In the genomic region with DNA sequence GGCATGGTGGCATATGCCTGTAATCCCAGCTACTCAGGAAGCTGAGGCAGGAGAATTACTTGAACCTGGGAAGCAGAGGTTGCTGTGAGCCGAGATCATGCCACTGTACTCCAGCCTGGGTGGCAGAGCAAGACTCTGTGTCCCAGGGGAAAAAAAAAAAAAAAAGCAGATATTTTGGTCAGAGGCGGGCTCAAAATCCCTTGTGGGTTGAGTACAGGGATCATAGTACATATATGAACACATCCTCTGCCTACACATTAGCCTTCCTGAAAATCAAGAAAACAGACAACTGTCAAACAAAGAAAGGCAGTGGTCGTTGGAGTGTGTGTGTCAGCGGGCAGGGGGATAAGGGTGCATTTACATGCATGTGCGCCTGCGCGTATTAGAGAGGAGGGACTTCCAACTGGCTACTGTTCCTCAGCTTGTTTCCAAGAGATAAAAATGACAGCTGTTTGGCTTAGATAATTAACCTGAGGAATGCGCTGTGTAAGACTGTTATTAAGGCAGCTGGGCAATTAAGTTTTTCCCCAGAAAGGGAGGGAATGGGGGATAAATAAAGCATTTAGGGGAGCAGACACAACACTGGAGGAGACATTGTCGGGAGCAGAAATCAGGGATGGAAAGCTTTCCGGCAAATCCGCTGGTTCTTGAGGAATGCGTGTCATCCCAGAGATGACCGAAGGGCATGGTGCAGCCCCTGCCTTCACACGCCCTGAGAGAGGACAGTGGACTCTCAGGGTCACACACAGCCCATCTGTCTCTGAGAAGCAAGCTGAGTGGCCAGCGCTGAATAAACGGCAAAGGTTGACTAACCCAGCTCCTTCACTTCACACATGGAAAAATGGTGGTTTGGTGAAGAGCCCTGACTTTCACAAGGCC, we compare ENCODE assay signal across 1 cellular context.
TF ChIP-seq lines count a peak whose summit lies in the region.

No MANE protein-coding gene starts in this region.

TF ChIP-seq in K562, 482 proteins besides CTCF, POLR2A, EP300 and RAD21 (continued from another document and continues in another):
- TF ChIP-seq ZNF592 (IDR thresholded peaks at IDR 0.05) = peak; percentile 70; the same call in 1 of the 2 replicates
- TF ChIP-seq ZHX1 (conservative IDR thresholded peaks at IDR 0.05; ENCODE audit: low read length) = no peak
- TF ChIP-seq, protein P1, sequence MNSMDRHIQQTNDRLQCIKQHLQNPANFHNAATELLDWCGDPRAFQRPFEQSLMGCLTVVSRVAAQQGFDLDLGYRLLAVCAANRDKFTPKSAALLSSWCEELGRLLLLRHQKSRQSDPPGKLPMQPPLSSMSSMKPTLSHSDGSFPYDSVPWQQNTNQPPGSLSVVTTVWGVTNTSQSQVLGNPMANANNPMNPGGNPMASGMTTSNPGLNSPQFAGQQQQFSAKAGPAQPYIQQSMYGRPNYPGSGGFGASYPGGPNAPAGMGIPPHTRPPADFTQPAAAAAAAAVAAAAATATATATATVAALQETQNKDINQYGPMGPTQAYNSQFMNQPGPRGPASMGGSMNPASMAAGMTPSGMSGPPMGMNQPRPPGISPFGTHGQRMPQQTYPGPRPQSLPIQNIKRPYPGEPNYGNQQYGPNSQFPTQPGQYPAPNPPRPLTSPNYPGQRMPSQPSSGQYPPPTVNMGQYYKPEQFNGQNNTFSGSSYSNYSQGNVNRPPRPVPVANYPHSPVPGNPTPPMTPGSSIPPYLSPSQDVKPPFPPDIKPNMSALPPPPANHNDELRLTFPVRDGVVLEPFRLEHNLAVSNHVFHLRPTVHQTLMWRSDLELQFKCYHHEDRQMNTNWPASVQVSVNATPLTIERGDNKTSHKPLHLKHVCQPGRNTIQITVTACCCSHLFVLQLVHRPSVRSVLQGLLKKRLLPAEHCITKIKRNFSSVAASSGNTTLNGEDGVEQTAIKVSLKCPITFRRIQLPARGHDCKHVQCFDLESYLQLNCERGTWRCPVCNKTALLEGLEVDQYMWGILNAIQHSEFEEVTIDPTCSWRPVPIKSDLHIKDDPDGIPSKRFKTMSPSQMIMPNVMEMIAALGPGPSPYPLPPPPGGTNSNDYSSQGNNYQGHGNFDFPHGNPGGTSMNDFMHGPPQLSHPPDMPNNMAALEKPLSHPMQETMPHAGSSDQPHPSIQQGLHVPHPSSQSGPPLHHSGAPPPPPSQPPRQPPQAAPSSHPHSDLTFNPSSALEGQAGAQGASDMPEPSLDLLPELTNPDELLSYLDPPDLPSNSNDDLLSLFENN (IDR thresholded peaks at IDR 0.05; ENCODE audit: low read depth in 2 of 2, low read length in 2 of 2) = peak in 1 of 2 experiments; percentile 79; a peak in 2 of 4 replicates
- TF ChIP-seq, protein P2, sequence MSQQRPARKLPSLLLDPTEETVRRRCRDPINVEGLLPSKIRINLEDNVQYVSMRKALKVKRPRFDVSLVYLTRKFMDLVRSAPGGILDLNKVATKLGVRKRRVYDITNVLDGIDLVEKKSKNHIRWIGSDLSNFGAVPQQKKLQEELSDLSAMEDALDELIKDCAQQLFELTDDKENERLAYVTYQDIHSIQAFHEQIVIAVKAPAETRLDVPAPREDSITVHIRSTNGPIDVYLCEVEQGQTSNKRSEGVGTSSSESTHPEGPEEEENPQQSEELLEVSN (IDR thresholded peaks at IDR 0.05; ENCODE audit: borderline replicate concordance in 1 of 2, extremely low read depth in 1 of 2, insufficient read depth in 1 of 2, insufficient read length in 1 of 2, low read depth in 1 of 2, low read length in 1 of 2, poor library complexity in 1 of 2, severe bottlenecking in 1 of 2) = peak in 1 of 2 experiments; percentile 11
- TF ChIP-seq RCOR1 (IDR thresholded peaks at IDR 0.05; ENCODE audit: borderline replicate concordance in 1 of 2, low read depth in 2 of 2, low read length in 2 of 2) = peak in 1 of 2 experiments; percentile 79; a peak in 2 of 4 replicates
- peak; percentile 61 to 75; a peak in 3 of 4 replicates for TF ChIP-seq FOXK2 (conservative IDR thresholded peaks at IDR 0.05 in 1 of 2, IDR thresholded peaks at IDR 0.05 in 1 of 2; ENCODE audit: low read depth in 2 of 2)
- TF ChIP-seq, protein P3, sequence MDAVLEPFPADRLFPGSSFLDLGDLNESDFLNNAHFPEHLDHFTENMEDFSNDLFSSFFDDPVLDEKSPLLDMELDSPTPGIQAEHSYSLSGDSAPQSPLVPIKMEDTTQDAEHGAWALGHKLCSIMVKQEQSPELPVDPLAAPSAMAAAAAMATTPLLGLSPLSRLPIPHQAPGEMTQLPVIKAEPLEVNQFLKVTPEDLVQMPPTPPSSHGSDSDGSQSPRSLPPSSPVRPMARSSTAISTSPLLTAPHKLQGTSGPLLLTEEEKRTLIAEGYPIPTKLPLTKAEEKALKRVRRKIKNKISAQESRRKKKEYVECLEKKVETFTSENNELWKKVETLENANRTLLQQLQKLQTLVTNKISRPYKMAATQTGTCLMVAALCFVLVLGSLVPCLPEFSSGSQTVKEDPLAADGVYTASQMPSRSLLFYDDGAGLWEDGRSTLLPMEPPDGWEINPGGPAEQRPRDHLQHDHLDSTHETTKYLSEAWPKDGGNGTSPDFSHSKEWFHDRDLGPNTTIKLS (IDR thresholded peaks at IDR 0.05; ENCODE audit: borderline replicate concordance, low read depth) = no peak
- no peak for TF ChIP-seq SREBF1 (IDR thresholded peaks at IDR 0.05; ENCODE audit: borderline replicate concordance, low read depth, low read length)
- no peak for TF ChIP-seq ZBTB43 (CRISPR knock-in tag; IDR thresholded peaks at IDR 0.05)
- peak; percentile 74; the same call in 1 of the 2 replicates for TF ChIP-seq SMAD4 (CRISPR knock-in tag; conservative IDR thresholded peaks at IDR 0.05)
- no peak for TF ChIP-seq YY1 (IDR thresholded peaks at IDR 0.05; ENCODE audit: borderline replicate concordance in 1 of 3, control insufficient read depth in 1 of 3, extremely low read depth in 1 of 3, insufficient read depth in 3 of 3, insufficient read length in 1 of 3, insufficient replicate concordance in 2 of 3, low read depth in 1 of 3, low read length in 2 of 3)
- TF ChIP-seq SMARCA4 (IDR thresholded peaks at IDR 0.05) = peak; percentile 97
- no peak for TF ChIP-seq KLF10 (CRISPR knock-in tag; IDR thresholded peaks at IDR 0.05)
- TF ChIP-seq KAT7 (CRISPR knock-in tag; IDR thresholded peaks at IDR 0.05; ENCODE audit: borderline replicate concordance) = no peak
- no peak for TF ChIP-seq ZNF263 (CRISPR knock-in tag; IDR thresholded peaks at IDR 0.05; ENCODE audit: borderline replicate concordance)
- TF ChIP-seq NR0B1 (IDR thresholded peaks at IDR 0.05; ENCODE audit: partially characterized antibody) = no peak
- no peak for TF ChIP-seq HDAC8 (tag; IDR thresholded peaks at IDR 0.05)
- TF ChIP-seq TOE1 (IDR thresholded peaks at IDR 0.05; ENCODE audit: borderline replicate concordance) = no peak
- 0 out of 2 replicates have a peak, but pooled peaks have one; percentile 11 for TF ChIP-seq TOE1 (CRISPR knock-in tag; IDR thresholded peaks at IDR 0.05; ENCODE audit: borderline replicate concordance, low read depth)
- no peak for TF ChIP-seq PHF21A (IDR thresholded peaks at IDR 0.05; ENCODE audit: borderline replicate concordance, low read depth)
- TF ChIP-seq HNRNPL (IDR thresholded peaks at IDR 0.05; ENCODE audit: low read depth, low read length) = no peak
- TF ChIP-seq, protein P4, sequence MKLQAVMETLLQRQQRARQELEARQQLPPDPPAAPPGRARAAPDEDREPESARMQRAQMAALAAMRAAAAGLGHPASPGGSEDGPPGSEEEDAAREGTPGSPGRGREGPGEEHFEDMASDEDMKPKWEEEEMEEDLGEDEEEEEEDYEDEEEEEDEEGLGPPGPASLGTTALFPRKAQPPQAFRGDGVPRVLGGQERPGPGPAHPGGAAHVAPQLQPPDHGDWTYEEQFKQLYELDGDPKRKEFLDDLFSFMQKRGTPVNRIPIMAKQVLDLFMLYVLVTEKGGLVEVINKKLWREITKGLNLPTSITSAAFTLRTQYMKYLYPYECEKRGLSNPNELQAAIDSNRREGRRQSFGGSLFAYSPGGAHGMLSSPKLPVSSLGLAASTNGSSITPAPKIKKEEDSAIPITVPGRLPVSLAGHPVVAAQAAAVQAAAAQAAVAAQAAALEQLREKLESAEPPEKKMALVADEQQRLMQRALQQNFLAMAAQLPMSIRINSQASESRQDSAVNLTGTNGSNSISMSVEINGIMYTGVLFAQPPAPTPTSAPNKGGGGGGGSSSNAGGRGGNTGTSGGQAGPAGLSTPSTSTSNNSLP (IDR thresholded peaks at IDR 0.05; ENCODE audit: borderline replicate concordance, low read depth, low read length) = 0 out of 2 replicates have a peak, but pooled peaks have one; percentile 56
- no peak for TF ChIP-seq CBX1 (IDR thresholded peaks at IDR 0.05; ENCODE audit: low read depth)
- peak; percentile 92 for TF ChIP-seq MTA2 (IDR thresholded peaks at IDR 0.05; ENCODE audit: low read depth)
- TF ChIP-seq ZNF764 (CRISPR knock-in tag; IDR thresholded peaks at IDR 0.05; ENCODE audit: low read depth) = no peak
- no peak for TF ChIP-seq XRCC3 (IDR thresholded peaks at IDR 0.05)
- TF ChIP-seq CXXC5 (CRISPR knock-in tag; IDR thresholded peaks at IDR 0.05) = peak; percentile 77; the same call in 1 of the 2 replicates
- 0 out of 2 replicates have a peak, but pooled peaks have one; percentile 9 for TF ChIP-seq FOXO4 (CRISPR knock-in tag; IDR thresholded peaks at IDR 0.05)
- TF ChIP-seq SOX6 (IDR thresholded peaks at IDR 0.05) = peak; percentile 78
